Comparison of ENCODE assay signal across 8 cellular contexts in the genomic region with DNA sequence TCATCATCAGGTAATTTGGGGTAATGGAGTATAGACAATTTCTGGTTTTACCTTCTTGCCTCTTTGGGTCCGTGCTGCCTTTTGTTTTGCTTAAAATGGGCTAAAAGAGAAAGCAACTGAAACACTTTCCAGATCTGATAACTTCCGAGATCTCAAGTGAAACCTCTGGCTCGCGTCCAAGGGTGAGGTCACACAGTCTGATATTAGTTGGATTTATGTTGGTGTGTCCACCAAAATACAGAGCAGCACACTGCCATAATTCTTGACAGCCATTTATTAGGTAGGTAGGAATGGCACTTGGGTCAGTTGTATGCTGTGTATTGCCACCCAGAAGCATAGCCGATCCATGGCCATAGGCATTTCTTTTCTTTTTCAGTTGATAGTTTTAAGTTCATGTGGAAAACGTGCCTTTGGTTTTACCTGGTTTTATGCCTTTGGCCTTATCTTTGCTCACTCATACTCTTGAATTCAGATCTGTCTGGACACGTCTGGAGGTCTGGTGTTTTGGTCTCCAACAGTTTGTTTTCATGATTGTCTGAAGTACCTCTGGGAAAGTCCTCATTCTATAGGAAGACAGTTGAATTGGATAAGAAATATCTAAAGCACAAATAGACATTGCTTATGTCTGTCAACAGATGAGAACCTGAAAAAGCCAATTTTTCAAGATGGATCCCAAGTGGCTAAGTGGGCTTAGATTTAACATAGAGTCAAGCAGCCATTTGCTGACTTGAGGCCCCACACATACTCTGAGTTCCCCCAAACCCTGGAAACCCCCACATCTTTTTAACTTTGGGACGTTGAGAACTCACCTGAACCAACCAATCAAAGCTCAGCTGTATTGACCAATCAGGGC.
DNase-seq lines count a peak whose midpoint lies in the region; ATAC-seq lines count a peak whose summit lies in the region.

No MANE protein-coding gene starts in this region.

- DNase-seq in T-helper 17 cell (no peak), NCI-H2081 (lab: John Stamatoyannopoulos, UW) (no peak)
- peak; percentile 75 for DNase-seq in stimulated activated CD4-positive, alpha-beta T cell treated with anti-CD3 and anti-CD28 coated beads, Interleukin-15, amount 100 ng/mL, for 24 hours

- no peaks in the 10 kb centered on the region for H3K9me3 Mint-ChIP-seq in dendritic cell treated with granulocyte-macrophage colony-stimulating factor and Interleukin-4, amounts not matched to agents 40 ng/mL and 50 ng/mL, for 4 days

- peak overlapping the region; percentile 51 for H3K4me3 Mint-ChIP-seq in T-helper 17 cell
- H3K4me3 Mint-ChIP-seq in dendritic cell treated with granulocyte-macrophage colony-stimulating factor and Interleukin-4, amounts not matched to agents 40 ng/mL and 50 ng/mL, for 4 days: peak overlapping the region; percentile 57

- ATAC-seq in HG02610 (IDR thresholded peaks at IDR 0.05; ENCODE audit: unreplicated experiment) (peak; percentile 48), T-helper 17 cell (no peak), GM21447 (IDR thresholded peaks at IDR 0.05; ENCODE audit: unreplicated experiment) (no peak), GM18907 (IDR thresholded peaks at IDR 0.05; ENCODE audit: unreplicated experiment) (no peak), GM21619 (IDR thresholded peaks at IDR 0.05; ENCODE audit: unreplicated experiment) (no peak)

- H3K9me3 ChIP-seq in T-helper 17 cell (ENCODE audit: control insufficient read depth, low read length, poor library complexity, severe bottlenecking): no peaks in the 10 kb centered on the region

- peaks cover 10% of the 10 kb centered on the region for H3K4me1 Mint-ChIP-seq in T-helper 17 cell
- peaks cover 13% of the 10 kb centered on the region for H3K4me1 Mint-ChIP-seq in dendritic cell treated with granulocyte-macrophage colony-stimulating factor and Interleukin-4, amounts not matched to agents 40 ng/mL and 50 ng/mL, for 4 days (ENCODE audit: low read depth)

- H3K27ac Mint-ChIP-seq in T-helper 17 cell: no peak overlapping the region
- no peak overlapping the region for H3K27ac Mint-ChIP-seq in dendritic cell treated with granulocyte-macrophage colony-stimulating factor and Interleukin-4, amounts not matched to agents 40 ng/mL and 50 ng/mL, for 4 days

- no peaks in the 10 kb centered on the region for H3K27me3 Mint-ChIP-seq in T-helper 17 cell
- no peaks in the 10 kb centered on the region for H3K27me3 Mint-ChIP-seq in dendritic cell treated with granulocyte-macrophage colony-stimulating factor and Interleukin-4, amounts not matched to agents 40 ng/mL and 50 ng/mL, for 4 days

- intact Hi-C loops in dendritic cell treated with granulocyte-macrophage colony-stimulating factor and Interleukin-4, amounts not matched to agents 40 ng/mL and 50 ng/mL, for 4 days (cut with micrococcal nuclease): no loop called here

- no peaks in the 10 kb centered on the region for H3K36me3 Mint-ChIP-seq in T-helper 17 cell (ENCODE audit: low read depth)
- H3K36me3 Mint-ChIP-seq in dendritic cell treated with granulocyte-macrophage colony-stimulating factor and Interleukin-4, amounts not matched to agents 40 ng/mL and 50 ng/mL, for 4 days (ENCODE audit: low read depth): no peaks in the 10 kb centered on the region
